ENCODE assay signal across 6 cellular contexts in the genomic region with DNA sequence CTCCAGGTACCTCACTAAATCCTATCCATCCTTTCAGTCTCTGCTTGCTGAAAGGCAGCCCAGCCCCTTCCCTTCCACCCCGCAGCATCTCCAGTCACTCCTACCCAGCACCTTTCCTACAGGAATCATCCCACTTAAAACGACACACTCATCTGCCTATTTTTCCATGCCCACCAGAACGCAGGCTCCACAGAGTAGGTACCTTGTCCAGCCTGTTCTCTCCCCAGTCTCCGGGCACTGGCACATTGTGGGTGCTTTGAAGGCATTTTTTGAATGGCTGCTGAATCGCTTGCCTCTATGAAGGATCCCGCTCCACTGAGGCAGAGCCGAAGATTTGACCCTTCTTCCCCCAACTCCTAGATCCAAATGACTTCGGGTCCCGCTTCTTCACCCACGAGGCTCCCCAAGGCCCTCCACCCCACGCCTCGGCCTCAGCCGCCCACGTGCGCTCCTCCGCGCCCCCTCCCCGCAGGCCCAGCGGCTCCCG. TPM values are rescaled to one million over a fixed set of nuclear protein-coding genes. Genes with fewer than 3 reads are reported as not detected.
DNase-seq lines count a peak whose midpoint lies in the region; ATAC-seq and TF ChIP-seq lines count a peak whose summit lies in the region.

No MANE protein-coding gene starts in this region.

- H3K27ac Mint-ChIP-seq in activated naive CD4-positive, alpha-beta T cell treated with anti-CD3 and anti-CD28 coated beads, Interleukin-2, amount 50 U/mL, for 24 hours, result no peak overlapping the region
- H3K27ac Mint-ChIP-seq in activated naive CD4-positive, alpha-beta T cell treated with anti-CD3 and anti-CD28 coated beads, Interleukin-2, amount 50 U/mL, for 72 hours, result no peak overlapping the region

- H3K36me3 Mint-ChIP-seq in activated naive CD4-positive, alpha-beta T cell treated with anti-CD3 and anti-CD28 coated beads, Interleukin-2, amount 50 U/mL, for 24 hours, result no peaks in the 10 kb centered on the region
- H3K36me3 Mint-ChIP-seq in activated naive CD4-positive, alpha-beta T cell treated with anti-CD3 and anti-CD28 coated beads, Interleukin-2, amount 50 U/mL, for 72 hours, result no peaks in the 10 kb centered on the region

- TF ChIP-seq CTCF in fibroblast of villous mesenchyme (IDR thresholded peaks at IDR 0.05; ENCODE audit: insufficient read depth, low read depth, low read length) (no peak), thoracic aorta (IDR thresholded peaks at IDR 0.05) (no peak)

- peak overlapping the region; percentile 52 for H3K4me3 Mint-ChIP-seq in activated naive CD4-positive, alpha-beta T cell treated with anti-CD3 and anti-CD28 coated beads, Interleukin-2, amount 50 U/mL, for 24 hours

- H3K4me3 ChIP-seq in fibroblast of villous mesenchyme (ENCODE audit: low read depth, low read length) (peak overlapping the region; percentile 48), thoracic aorta (peak overlapping the region; percentile 62)

- peaks cover 12% of the 10 kb centered on the region for H3K4me1 Mint-ChIP-seq in activated naive CD4-positive, alpha-beta T cell treated with anti-CD3 and anti-CD28 coated beads, Interleukin-2, amount 50 U/mL, for 24 hours

- ATAC-seq in activated naive CD4-positive, alpha-beta T cell treated with anti-CD3 and anti-CD28 coated beads, Interleukin-2, amount 50 U/mL, for 72 hours, result no peak
- no peak for ATAC-seq in thoracic aorta (ENCODE audit: insufficient number of reproducible peaks, low FRiP score, low read depth)

- no peaks in the 10 kb centered on the region for H3K9me3 ChIP-seq in thoracic aorta

- no peak for DNase-seq in activated naive CD4-positive, alpha-beta T cell treated with anti-CD3 and anti-CD28 coated beads, Interleukin-2, amount 50 U/mL, for 72 hours (ENCODE audit: low spot score in 2 of 2)
- DNase-seq in fibroblast of villous mesenchyme (ENCODE audit: low read depth) (no peak), thoracic aorta (ENCODE audit: low spot score) (no peak), NCI-H2196 (lab: John Stamatoyannopoulos, UW; ENCODE audit: unreplicated experiment) (no peak), A172 (ENCODE audit: low spot score) (no peak)

- peaks cover 16% of the 10 kb centered on the region for H3K27me3 ChIP-seq in thoracic aorta (replicated peaks; ENCODE audit: insufficient read depth)

- no peaks in the 10 kb centered on the region for H3K9me3 Mint-ChIP-seq in activated naive CD4-positive, alpha-beta T cell treated with anti-CD3 and anti-CD28 coated beads, Interleukin-2, amount 50 U/mL, for 24 hours
- H3K9me3 Mint-ChIP-seq in activated naive CD4-positive, alpha-beta T cell treated with anti-CD3 and anti-CD28 coated beads, Interleukin-2, amount 50 U/mL, for 72 hours, result no peaks in the 10 kb centered on the region

- H3K27me3 Mint-ChIP-seq in activated naive CD4-positive, alpha-beta T cell treated with anti-CD3 and anti-CD28 coated beads, Interleukin-2, amount 50 U/mL, for 24 hours, result peaks cover 51% of the 10 kb centered on the region

- no peaks in the 10 kb centered on the region for H3K36me3 ChIP-seq in thoracic aorta

- peaks cover 4 to 24% of the 10 kb centered on the region in 2 donors for H3K4me1 ChIP-seq in thoracic aorta (ENCODE audit: control insufficient read depth in 1 of 2, low read depth in 2 of 2)

- H3K27ac ChIP-seq in thoracic aorta, result no peak overlapping the region

RNA-seq across cellular contexts. Expression of gene LHX6, which starts 15.6 kb away (rescaled TPM):
- under 1 TPM in 1 of 2 donors, not detected in 1; 0.10 TPM for total RNA-seq in activated naive CD4-positive, alpha-beta T cell treated with anti-CD3 and anti-CD28 coated beads, Interleukin-2, amount 50 U/mL, for 72 hours
- total RNA-seq in fibroblast of villous mesenchyme (not detected in 2 replicates), thoracic aorta (1 to 10 TPM; 5.0 to 6.5 TPM)
- 2.2 and 2.5 TPM in 2 replicates for total RNA-seq in A172 (2014; rRNA removed; shearing (Covaris generic))

RNA-seq across cellular contexts. Expression of gene RBM18, which starts 51.5 kb away (rescaled TPM):
- total RNA-seq in activated naive CD4-positive, alpha-beta T cell treated with anti-CD3 and anti-CD28 coated beads, Interleukin-2, amount 50 U/mL, for 72 hours, result 10 to 100 TPM; 22.7 to 39.8 TPM
- total RNA-seq in fibroblast of villous mesenchyme (9.3 and 11.2 TPM in 2 replicates), thoracic aorta (10 to 100 TPM in 1 of 2 donors, 1 to 10 TPM in 1; 7.3 to 10.5 TPM)
- 12.1 and 15.2 TPM in 2 replicates for total RNA-seq in A172 (2014; rRNA removed; shearing (Covaris generic))

RNA-seq across cellular contexts. Expression of gene MRRF, which starts 51.5 kb away (rescaled TPM):
- total RNA-seq in activated naive CD4-positive, alpha-beta T cell treated with anti-CD3 and anti-CD28 coated beads, Interleukin-2, amount 50 U/mL, for 72 hours, result 10 to 100 TPM; 44.9 to 65.7 TPM
- 26.4 and 29.4 TPM in 2 replicates for total RNA-seq in fibroblast of villous mesenchyme
- 10 to 100 TPM; 16.9 to 36.8 TPM for total RNA-seq in thoracic aorta
- total RNA-seq in A172 (2014; rRNA removed; shearing (Covaris generic)), result 102 and 120 TPM in 2 replicates

RNA-seq across cellular contexts. Expression of gene MORN5, which starts 53.4 kb away (rescaled TPM):
- total RNA-seq in activated naive CD4-positive, alpha-beta T cell treated with anti-CD3 and anti-CD28 coated beads, Interleukin-2, amount 50 U/mL, for 72 hours, result under 1 TPM in 1 of 2 donors, not detected in 1; 0.82 TPM
- total RNA-seq in fibroblast of villous mesenchyme (not detected in 2 replicates), thoracic aorta (not detected)
- total RNA-seq in A172 (2014; rRNA removed; shearing (Covaris generic)), result not detected in 2 replicates

RNA-seq across cellular contexts. Expression of gene NDUFA8, which starts 53.6 kb away (rescaled TPM):
- 10 to 100 TPM; 40.7 to 58.2 TPM for total RNA-seq in activated naive CD4-positive, alpha-beta T cell treated with anti-CD3 and anti-CD28 coated beads, Interleukin-2, amount 50 U/mL, for 72 hours
- total RNA-seq in fibroblast of villous mesenchyme (25.0 and 27.4 TPM in 2 replicates), thoracic aorta (10 to 100 TPM; 14.6 to 19.3 TPM)
- 144 and 168 TPM in 2 replicates for total RNA-seq in A172 (2014; rRNA removed; shearing (Covaris generic))
